ENCODE assay signal across 11 cellular contexts in the genomic region with DNA sequence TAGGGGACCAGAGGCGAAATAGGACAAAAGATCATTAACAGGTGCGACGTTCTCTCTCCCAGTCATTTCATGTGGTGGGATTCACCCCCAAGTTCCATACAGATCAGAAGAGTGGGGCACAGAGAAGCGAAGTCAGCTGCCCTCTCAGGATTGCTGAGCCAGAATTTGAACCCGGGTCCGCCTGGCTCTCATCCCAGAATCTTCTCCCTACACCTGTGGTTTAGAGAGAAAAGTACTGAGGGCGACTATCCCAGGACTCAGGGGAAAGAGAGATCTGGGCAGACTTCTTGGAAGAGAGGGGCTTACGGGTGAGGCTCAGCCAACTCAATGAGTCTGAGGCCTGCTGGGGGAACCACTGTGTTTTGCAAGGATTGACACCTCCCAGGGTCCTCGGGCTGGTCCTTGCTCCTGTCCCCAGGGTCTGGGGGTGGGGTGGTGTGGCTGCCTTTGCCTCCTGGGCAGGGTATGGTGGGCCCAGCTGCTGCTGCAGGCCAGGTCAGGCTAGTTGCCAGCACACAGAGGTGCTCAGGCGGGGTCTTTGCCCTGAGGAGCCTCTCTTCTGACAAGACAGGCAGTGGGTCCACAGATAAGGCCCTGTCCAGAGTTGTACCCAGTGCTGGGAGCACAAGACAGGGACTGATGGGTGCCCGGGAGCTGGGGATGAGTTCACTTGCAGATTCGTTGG. TPM values are rescaled to one million over a fixed set of nuclear protein-coding genes. Genes with fewer than 3 reads are reported as not detected.
DNase-seq lines count a peak whose midpoint lies in the region; ATAC-seq, FAIRE-seq and TF ChIP-seq lines count a peak whose summit lies in the region.
"Had no signal": no experiment of that assay in that cellular context is flagged by ENCODE, and none has a peak within 500 bp of the region (broad histone marks: within the 10 kb centered on the region; RNA-seq: fewer than 3 reads in every experiment).

No MANE protein-coding gene starts in this region.

- no peak overlapping the region for H3K27ac Mint-ChIP-seq in activated naive CD4-positive, alpha-beta T cell treated with anti-CD3 and anti-CD28 coated beads for 36 hours
- peak overlapping the region; percentile 38 for H3K27ac Mint-ChIP-seq in astrocyte (ENCODE audit: unreplicated experiment)

- H3K9me3 Mint-ChIP-seq in activated naive CD4-positive, alpha-beta T cell treated with anti-CD3 and anti-CD28 coated beads for 36 hours, result no peaks in the 10 kb centered on the region
- H3K9me3 Mint-ChIP-seq in astrocyte (ENCODE audit: unreplicated experiment), result no peaks in the 10 kb centered on the region

- CTCF ChIA-PET in activated naive CD4-positive, alpha-beta T cell treated with anti-CD3 and anti-CD28 coated beads for 36 hours (lab: Charles Lee), result interaction anchor here (0.9 kb wide), 1 partner anchor 24 kb away, joined by 3 read pairs; no protein-coding TSS in a partner anchor

- H3K4me3 ChIP-seq in astrocyte (ENCODE audit: insufficient read depth, low read depth, low read length), result peak overlapping the region; percentile 66
- H3K4me3 ChIP-seq in right lobe of liver, result peak overlapping the region in 2 of 3 donors; percentile 70 to 90
- peak overlapping the region; percentile 79 for H3K4me3 ChIP-seq in thoracic aorta

- peak overlapping the region; percentile 95 for H3K4me2 ChIP-seq in astrocyte (ENCODE audit: low read length)

- peak overlapping the region; percentile 72 for H3K9ac ChIP-seq in astrocyte (ENCODE audit: low read length)

- TF ChIP-seq POLR2A in right lobe of liver (IDR thresholded peaks at IDR 0.05), result no peak

- H3K9me3 ChIP-seq in astrocyte (ENCODE audit: insufficient read depth, low read depth, low read length) (no peaks in the 10 kb centered on the region), right lobe of liver (no peaks in the 10 kb centered on the region), thoracic aorta (no peaks in the 10 kb centered on the region)

- H3K4me1 Mint-ChIP-seq in activated naive CD4-positive, alpha-beta T cell treated with anti-CD3 and anti-CD28 coated beads for 36 hours (ENCODE audit: low read depth), result peaks cover 19% of the 10 kb centered on the region
- H3K4me1 Mint-ChIP-seq in astrocyte (ENCODE audit: low read depth, unreplicated experiment), result peaks cover 14% of the 10 kb centered on the region

- H3K4me1 ChIP-seq in astrocyte (ENCODE audit: insufficient read depth, low read length) (peaks cover 20% of the 10 kb centered on the region), right lobe of liver (peaks cover 0 to 57% (median 15%) of the 10 kb centered on the region in 4 donors), thoracic aorta (ENCODE audit: control insufficient read depth in 1 of 2, low read depth in 2 of 2) (peaks cover 18 to 40% of the 10 kb centered on the region in 2 donors)

- no peaks in the 10 kb centered on the region for H3K36me3 ChIP-seq in astrocyte (ENCODE audit: insufficient read depth, low read length)
- H3K36me3 ChIP-seq in right lobe of liver, result no peaks in the 10 kb centered on the region
- no peaks in the 10 kb centered on the region for H3K36me3 ChIP-seq in thoracic aorta
- H3K36me3 ChIP-seq: WERI-Rb-1 had no signal

- peaks cover 50% of the 10 kb centered on the region for H4K20me1 ChIP-seq in astrocyte (ENCODE audit: insufficient read depth, low read length)

- no peaks in the 10 kb centered on the region for H3K36me3 Mint-ChIP-seq in activated naive CD4-positive, alpha-beta T cell treated with anti-CD3 and anti-CD28 coated beads for 36 hours (ENCODE audit: low read depth)
- H3K36me3 Mint-ChIP-seq in astrocyte (ENCODE audit: low read depth, unreplicated experiment), result no peaks in the 10 kb centered on the region

- WGBS in right lobe of liver (ENCODE audit: insufficient coverage, low coverage, low lambda C conversion rate, missing lambda C conversion rate), result 36% methylated on average over 8 of the region's 12 CpGs

- H3K4me3 Mint-ChIP-seq in activated naive CD4-positive, alpha-beta T cell treated with anti-CD3 and anti-CD28 coated beads for 36 hours, result peak overlapping the region; percentile 64
- H3K4me3 Mint-ChIP-seq in astrocyte (ENCODE audit: unreplicated experiment), result peak overlapping the region; percentile 83

- intact Hi-C loops in activated naive CD4-positive, alpha-beta T cell treated with anti-CD3 and anti-CD28 coated beads for 36 hours (cut with micrococcal nuclease), result loop anchor here (2.0 kb wide), 1 partner anchor 15 kb away; no protein-coding TSS in a partner anchor
- intact Hi-C loops in right lobe of liver (cut with DNase I), result no loop called here

- peaks cover 34% of the 10 kb centered on the region for H3K79me2 ChIP-seq in astrocyte (ENCODE audit: insufficient read depth, low read length)

- no peak for DNase-seq in activated naive CD4-positive, alpha-beta T cell treated with anti-CD3 and anti-CD28 coated beads for 36 hours
- DNase-seq in activated naive CD4-positive, alpha-beta T cell (lab: John Stamatoyannopoulos, UW), result no peak
- DNase-seq in astrocyte (ENCODE audit: low read depth), result no peak
- peak in 1 of 3 donors; percentile 65 for DNase-seq in right lobe of liver
- no peak for DNase-seq in thoracic aorta (ENCODE audit: low spot score)
- DNase-seq in epidermal melanocyte (ENCODE audit: insufficient read length, low spot score), result no peak
- DNase-seq in activated gamma-delta T cell treated with Interleukin-2 at 50 U/mL for 16 hours, result no peak
- no peak for DNase-seq in NCI-H82 (lab: John Stamatoyannopoulos, UW)
- DNase-seq: DMS 273 treated with DMSO at 0.1 percent for 48 hours, WERI-Rb-1 had no signal

- H3K27me3 ChIP-seq in astrocyte (ENCODE audit: insufficient read depth, low read length), result no peaks in the 10 kb centered on the region
- H3K27me3 ChIP-seq in right lobe of liver, result no peaks in the 10 kb centered on the region
- no peaks in the 10 kb centered on the region for H3K27me3 ChIP-seq in thoracic aorta (replicated peaks; ENCODE audit: insufficient read depth)

- FAIRE-seq in astrocyte (lab: Jason Lieb, UNC), result no peak

- no peaks in the 10 kb centered on the region for H3K27me3 Mint-ChIP-seq in activated naive CD4-positive, alpha-beta T cell treated with anti-CD3 and anti-CD28 coated beads for 36 hours (ENCODE audit: low read depth)
- H3K27me3 Mint-ChIP-seq in astrocyte (ENCODE audit: low read depth, unreplicated experiment), result peaks cover 7% of the 10 kb centered on the region

- no peak for ATAC-seq in right lobe of liver
- no peak for ATAC-seq in thoracic aorta (ENCODE audit: insufficient number of reproducible peaks, low FRiP score, low read depth)

- TF ChIP-seq CTCF in astrocyte (IDR thresholded peaks at IDR 0.05; ENCODE audit: insufficient read depth, low read depth, low read length) (no peak), right lobe of liver (IDR thresholded peaks at IDR 0.05) (no peak), thoracic aorta (IDR thresholded peaks at IDR 0.05) (no peak)

- no peak overlapping the region for H2AFZ ChIP-seq in astrocyte (ENCODE audit: low read depth, low read length)

- no peak overlapping the region for H3K27ac ChIP-seq in astrocyte (ENCODE audit: low read depth, low read length)
- peak overlapping the region in 1 of 3 donors; percentile 36 for H3K27ac ChIP-seq in right lobe of liver
- H3K27ac ChIP-seq in thoracic aorta, result no peak overlapping the region
- H3K27ac ChIP-seq: WERI-Rb-1 had no signal

RNA-seq across cellular contexts. Expression of gene CAPN5, which starts 1.1 kb away (rescaled TPM):
- 1 to 10 TPM in 1 of 2 experiments, under 1 TPM in 1; 0.79 to 1.5 TPM for total RNA-seq in activated naive CD4-positive, alpha-beta T cell treated with anti-CD3 and anti-CD28 coated beads for 36 hours
- 13.1 and 17.4 TPM in 2 replicates for total RNA-seq in astrocyte
- total RNA-seq in right lobe of liver, result 10 to 100 TPM; 23.1 to 66.7 (median 43.3) TPM
- 10 to 100 TPM in 1 of 2 donors, 1 to 10 TPM in 1; 9.5 to 20.8 TPM for total RNA-seq in thoracic aorta

RNA-seq across cellular contexts. Expression of gene B3GNT6, which starts 33.7 kb away (rescaled TPM):
- not detected for total RNA-seq in activated naive CD4-positive, alpha-beta T cell treated with anti-CD3 and anti-CD28 coated beads for 36 hours
- total RNA-seq in astrocyte, result not detected in 2 replicates
- total RNA-seq in right lobe of liver, result not detected
- total RNA-seq in thoracic aorta, result 1 to 10 TPM in 1 of 2 donors, not detected in 1; 1.4 TPM
- total RNA-seq: M059J had no signal

RNA-seq across cellular contexts. Expression of gene OMP, which starts 34.7 kb away (rescaled TPM):
- total RNA-seq in activated naive CD4-positive, alpha-beta T cell treated with anti-CD3 and anti-CD28 coated beads for 36 hours, result not detected
- total RNA-seq in astrocyte (0.67 and 1.3 TPM in 2 replicates), right lobe of liver (1 to 10 TPM in 5 of 6 experiments, not detected in 1; 1.0 to 4.2 (median 2.0) TPM), thoracic aorta (not detected)
- total RNA-seq: M059J had no signal
